Comparison of ENCODE assay signal across 18 cellular contexts in the genomic region with DNA sequence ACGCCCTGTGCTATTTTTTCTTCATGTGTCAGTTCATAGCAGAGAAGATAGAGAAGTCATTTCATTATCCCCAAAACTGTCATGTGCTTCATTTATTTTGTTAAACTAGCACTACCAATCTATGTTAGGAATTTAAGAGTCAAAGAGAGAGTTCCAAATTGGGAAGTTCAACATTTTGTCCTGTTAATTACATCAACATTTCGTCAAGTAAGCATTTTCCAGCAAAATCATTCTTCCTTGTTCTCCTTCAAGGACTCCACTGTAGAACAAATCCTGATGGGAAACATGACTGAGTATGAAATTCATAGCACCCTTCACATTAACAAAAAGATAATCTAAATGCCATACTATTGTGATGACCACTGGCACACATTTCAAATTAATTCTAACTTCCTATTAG.
"Had no signal": no experiment of that assay in that cellular context is flagged by ENCODE, and none has a peak within 500 bp of the region (broad histone marks: within the 10 kb centered on the region; RNA-seq: fewer than 3 reads in every experiment).

No MANE protein-coding gene starts in this region.

- H3K4me3 Mint-ChIP-seq: naive B cell, nephron progenitor cell had no signal

- H3K9me3 ChIP-seq: colonic mucosa, esophagus muscularis mucosa, gastroesophageal sphincter, right atrium auricular region had no signal

- H3K27ac ChIP-seq: colonic mucosa, dorsolateral prefrontal cortex had no signal

- H3K4me2 ChIP-seq: smooth muscle cell had no signal

- H3K27me3 Mint-ChIP-seq: naive B cell had no signal

- H3K36me3 ChIP-seq: colonic mucosa, esophagus muscularis mucosa, gastroesophageal sphincter, right atrium auricular region had no signal

- H3K4me3 ChIP-seq: colonic mucosa, esophagus muscularis mucosa, gastroesophageal sphincter, lung, right atrium auricular region, smooth muscle cell had no signal

- H3K27ac Mint-ChIP-seq: naive B cell, nephron progenitor cell had no signal

- DNase-seq: colonic mucosa; dorsolateral prefrontal cortex; effector CD8-positive, alpha-beta T cell; glutamatergic neuron; kidney; left colon; left ventricle myocardium superior; mesendoderm; naive B cell; nephron progenitor cell; stimulated activated CD4-positive, alpha-beta T cell treated with anti-CD3 and anti-CD28 coated beads, Interleukin-2, amount 100 ng/mL, for 48 hours; stimulated activated naive CD4-positive, alpha-beta T cell treated with Interleukin-2 at 50 U/mL for 16 hours had no signal

- H3K27me3 ChIP-seq: colonic mucosa, dorsolateral prefrontal cortex, esophagus muscularis mucosa, gastroesophageal sphincter, right atrium auricular region had no signal

- FAIRE-seq: kidney, urothelium cell line had no signal

- ATAC-seq: gastroesophageal sphincter, left colon, left ventricle myocardium superior had no signal
